Comparison of ENCODE assay signal across 8 cellular contexts in genomic region chr3:42803800-42804112, GRCh38. TPM values are rescaled to one million over a fixed set of nuclear protein-coding genes. Genes with fewer than 3 reads are reported as not detected.
DNase-seq lines count a peak whose midpoint lies in the region; ATAC-seq and FAIRE-seq lines count a peak whose summit lies in the region.

No MANE protein-coding gene starts in this region.

- FAIRE-seq in urothelium cell line (lab: Jason Lieb, UNC), result no peak

- H3K4me1 ChIP-seq in HAP-1, result peaks cover 25% of the 10 kb centered on the region

- in situ Hi-C loops in HAP-1 (cut with MboI; ENCODE audit: low sequenced_read_pairs), result no loop called here

- H3K9me3 ChIP-seq in HAP-1 (no peaks in the 10 kb centered on the region; the same call in 1 of the 2 replicates), MG63 (no peaks in the 10 kb centered on the region)

- peak; percentile 31 to 64 for ATAC-seq in left cardiac atrium

- peak overlapping the region; percentile 71 for H3K4me3 ChIP-seq in HAP-1
- peak overlapping the region; percentile 75 for H3K4me3 ChIP-seq in MG63

- H3K36me3 ChIP-seq in HAP-1 (replicated peaks), result peaks cover 5% of the 10 kb centered on the region; the same call in 1 of the 2 replicates
- H3K36me3 ChIP-seq in MG63, result peaks cover 3% of the 10 kb centered on the region

- H3K27me3 ChIP-seq in HAP-1 (ENCODE audit: low read depth) (no peaks in the 10 kb centered on the region), MG63 (no peaks in the 10 kb centered on the region)

- peak; percentile 52 to 53 for DNase-seq in SHP77 (lab: John Stamatoyannopoulos, UW)
- DNase-seq in SHP77 treated with DMSO at 0.1 percent for 48 hours (lab: John Stamatoyannopoulos, UW), result no peak
- DNase-seq in HAP-1 (ENCODE audit: low spot score in 2 of 2), result no peak
- peak; percentile 16 for DNase-seq in MG63
- DNase-seq in activated T-helper 9 cell treated with anti-CD3 and anti-CD28 coated beads, Interleukin-2, amount 50 U/mL, for 16 hours (ENCODE audit: low read depth), result peak; percentile 5
- DNase-seq in left cardiac atrium, result peak; percentile 57
- DNase-seq in retina, result peak; percentile 88
- DNase-seq in urothelium cell line (ENCODE audit: low spot score), result no peak

- intact Hi-C loops in left cardiac atrium (cut with DNase I), result no loop called here

RNA-seq across cellular contexts. Expression of gene HIGD1A, which starts 0.5 kb away (rescaled TPM):
- 93.8 and 116 TPM in 2 replicates for total RNA-seq in MG63 (2014; rRNA removed; shearing (Covaris generic); ENCODE audit: low replicate concordance)
- total RNA-seq in left cardiac atrium, result 100 to 1,000 TPM; 200 to 270 TPM

RNA-seq across cellular contexts. Expression of gene ACKR2, which starts 5.5 kb away (rescaled TPM):
- not detected in 2 replicates for total RNA-seq in MG63 (2014; rRNA removed; shearing (Covaris generic); ENCODE audit: low replicate concordance)
- 1 to 10 TPM; 2.2 to 2.4 TPM for total RNA-seq in left cardiac atrium

RNA-seq across cellular contexts. Expression of gene CCDC13, which starts 30.7 kb away (rescaled TPM):
- 0.59 and 10.2 TPM in 2 replicates for total RNA-seq in MG63 (2014; rRNA removed; shearing (Covaris generic); ENCODE audit: low replicate concordance)
- 1 to 10 TPM in 1 of 2 donors, not detected in 1; 1.0 TPM for total RNA-seq in left cardiac atrium

Comparison
In these comparisons a context has a peak if more than half of its experiments do, and no peak if none do; other contexts are left out.
1. DNase-seq: peak in SHP77 (2 of 2), MG63 (single experiment), activated T-helper 9 cell treated with anti-CD3 and anti-CD28 coated beads, Interleukin-2, amount 50 U/mL, for 16 hours (single experiment), left cardiac atrium (single experiment) and retina (single experiment); none in SHP77 treated with DMSO at 0.1 percent for 48 hours (single experiment), HAP-1 (0 of 2) and urothelium cell line (single experiment).